ENCODE assay signal across 23 cellular contexts in genomic region chr2:47599171-47599570, GRCh38. TPM values are rescaled to one million over a fixed set of nuclear protein-coding genes. Genes with fewer than 3 reads are reported as not detected.
"Had no signal": no experiment of that assay in that cellular context is flagged by ENCODE, and none has a peak within 500 bp of the region (broad histone marks: within the 10 kb centered on the region; RNA-seq: fewer than 3 reads in every experiment).

No MANE protein-coding gene starts in this region.

- H3K4me1 ChIP-seq: gastroesophageal sphincter, heart right ventricle, suprapubic skin, transverse colon, vagina had no signal

- H3K9me3 Mint-ChIP-seq: central memory CD8-positive, alpha-beta T cell; neural crest cell; stimulated activated naive CD8-positive, alpha-beta T cell treated with anti-CD3 and anti-CD28 coated beads, Interleukin-15, amount 100 ng/mL, for 72 hours had no signal

- H3K27me3 ChIP-seq: gastroesophageal sphincter, heart right ventricle, suprapubic skin, transverse colon, vagina had no signal

- H3K4me3 Mint-ChIP-seq: central memory CD8-positive, alpha-beta T cell; neural crest cell; stimulated activated naive CD8-positive, alpha-beta T cell treated with anti-CD3 and anti-CD28 coated beads, Interleukin-15, amount 100 ng/mL, for 72 hours had no signal

- DNase-seq: activated CD4-positive, CD25-positive, alpha-beta regulatory T cell treated with anti-CD3 and anti-CD28 coated beads, Interleukin-2, amount 50 U/mL, for 72 hours; activated CD8-positive, alpha-beta memory T cell treated with anti-CD3 and anti-CD28 coated beads for 24 hours; activated CD8-positive, alpha-beta memory T cell treated with anti-CD3 and anti-CD28 coated beads, Interleukin-2, amount 50 U/mL, for 48 hours; activated effector memory CD4-positive, alpha-beta T cell treated with anti-CD3 and anti-CD28 coated beads, Interleukin-2, amount 50 U/mL, for 16 hours; activated naive CD4-positive, alpha-beta T cell treated with anti-CD3 and anti-CD28 coated beads, Interleukin-2, amount 50 U/mL, for 16 hours; activated T-cell treated with anti-CD3 and anti-CD28 coated beads, Interleukin-2, amount 50 U/mL, for 48 hours; aorta; effector CD4-positive, alpha-beta T cell; heart right ventricle; left ventricle myocardium superior; retina; stimulated activated CD4-positive, alpha-beta T cell treated with anti-CD3 and anti-CD28 coated beads, Interleukin-2, amount 100 ng/mL, for 24 hours; stimulated activated naive CD8-positive, alpha-beta T cell treated with anti-CD3 and anti-CD28 coated beads, Interleukin-15, amount 100 ng/mL, for 72 hours; T1000; transverse colon had no signal

- H3K9me3 ChIP-seq: gastroesophageal sphincter, heart right ventricle, suprapubic skin, transverse colon, vagina had no signal

- H3K4me1 Mint-ChIP-seq: central memory CD8-positive, alpha-beta T cell; stimulated activated naive CD8-positive, alpha-beta T cell treated with anti-CD3 and anti-CD28 coated beads, Interleukin-15, amount 100 ng/mL, for 72 hours had no signal

- H3K27ac ChIP-seq: coronary artery, gastroesophageal sphincter, heart right ventricle, suprapubic skin, transverse colon, vagina had no signal

- ATAC-seq: esophagus mucosa; gastroesophageal sphincter; heart right ventricle; left ventricle myocardium superior; stimulated activated naive CD8-positive, alpha-beta T cell treated with anti-CD3 and anti-CD28 coated beads, Interleukin-15, amount 100 ng/mL, for 72 hours had no signal

- H3K36me3 ChIP-seq: gastroesophageal sphincter, heart right ventricle, suprapubic skin, transverse colon, vagina had no signal

- H3K27ac Mint-ChIP-seq: stimulated activated naive CD8-positive, alpha-beta T cell treated with anti-CD3 and anti-CD28 coated beads, Interleukin-15, amount 100 ng/mL, for 72 hours had no signal

- H3K4me3 ChIP-seq: coronary artery, gastroesophageal sphincter, heart right ventricle, suprapubic skin, transverse colon, vagina had no signal

RNA-seq across cellular contexts. Expression of gene KCNK12, which starts 28.4 kb away (rescaled TPM):
- total RNA-seq: esophagus mucosa, gastroesophageal sphincter, posterior vena cava, vagina had no signal
